11 cellular contexts compared by ENCODE assay signal in the genomic region with DNA sequence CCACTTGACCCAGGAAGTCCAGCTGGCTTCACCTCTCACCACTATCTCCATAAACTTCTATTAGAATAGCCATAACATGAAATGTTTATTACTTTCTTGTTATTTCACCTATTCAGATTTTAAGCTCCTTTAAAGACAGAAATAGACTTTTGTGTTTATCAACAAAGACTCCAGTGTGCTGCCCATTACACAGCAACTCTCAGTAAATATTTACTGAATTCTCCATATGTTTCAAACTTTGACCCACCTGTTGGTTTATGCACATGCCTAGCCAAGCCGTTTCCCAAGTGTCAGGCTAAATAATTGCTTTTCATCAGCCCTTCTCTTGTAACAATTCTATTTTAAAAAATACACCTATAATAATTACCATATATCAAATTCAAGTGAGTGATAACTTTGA.
"Had no signal": no experiment of that assay in that cellular context is flagged by ENCODE, and none has a peak within 500 bp of the region (broad histone marks: within the 10 kb centered on the region; RNA-seq: fewer than 3 reads in every experiment).

No MANE protein-coding gene starts in this region.

- H3K27ac ChIP-seq: GM23248 had no signal

- H3K4me2 ChIP-seq: GM23338 had no signal

- H3K9me3 Mint-ChIP-seq: H9, HFFc6 had no signal

- ATAC-seq: GM23338, HCT116 had no signal

- H3K4me3 Mint-ChIP-seq: GM23338, H9, HFFc6 had no signal

- H3K36me3 ChIP-seq: HAP-1 had no signal

- H3K4me3 ChIP-seq: GM23248, GM23338, HAP-1 had no signal

- H3K27ac Mint-ChIP-seq: GM23338, H9, HFFc6 had no signal

- H2AFZ ChIP-seq: GM23248, GM23338 had no signal

- DNase-seq: GM23248, GOT3, H7, H9, HCEC 1CT, HFFc6 had no signal

- H3K9ac ChIP-seq: GM23248 had no signal

- H3K9me3 ChIP-seq: HAP-1 had no signal

- FAIRE-seq: H1, H54 had no signal
